17 cellular contexts compared by ENCODE assay signal in genomic region chr10:133527779-133528271, GRCh38. TPM values are rescaled to one million over a fixed set of nuclear protein-coding genes. Genes with fewer than 3 reads are reported as not detected.
DNase-seq lines count a peak whose midpoint lies in the region; TF ChIP-seq lines count a peak whose summit lies in the region.
"Had no signal": no experiment of that assay in that cellular context is flagged by ENCODE, and none has a peak within 500 bp of the region (broad histone marks: within the 10 kb centered on the region; RNA-seq: fewer than 3 reads in every experiment).

No MANE protein-coding gene starts in this region.

- H3K27me3 Mint-ChIP-seq in type B pancreatic cell (no peaks in the 10 kb centered on the region), nephron progenitor cell (ENCODE audit: low read depth, poor library complexity) (no peaks in the 10 kb centered on the region)

- H3K4me3 ChIP-seq in BLaER1 (no peak overlapping the region), LNCaP clone FGC (ENCODE audit: low read depth, low read length) (peak overlapping the region; percentile 47), esophagus squamous epithelium (peak overlapping the region; percentile 27 to 57 (median 45)), prostate gland (peak overlapping the region; percentile 17 to 19)

- H3K27ac ChIP-seq in BLaER1 (no peak overlapping the region), esophagus squamous epithelium (peak overlapping the region in 3 of 4 donors; percentile 26 to 88 (median 78)), prostate gland (no peak overlapping the region)
- H3K27ac ChIP-seq: brain microvascular endothelial cell, C4-2B, epithelial cell of prostate had no signal

- DNase-seq in LNCaP clone FGC (ENCODE audit: low read depth) (peak; percentile 44), esophagus squamous epithelium (lab: John Stamatoyannopoulos, UW) (no peak), prostate gland (ENCODE audit: low spot score) (no peak), posterior vena cava (ENCODE audit: low spot score) (no peak), type B pancreatic cell (ENCODE audit: extremely low spot score, unreplicated experiment) (no peak), NCI-H187 (lab: John Stamatoyannopoulos, UW) (no peak), nephron progenitor cell (no peak)
- DNase-seq: activated CD4-positive, alpha-beta T cell treated with anti-CD3 and anti-CD28 coated beads, Interleukin-2, amount 10 ng/mL, durations not matched to agents 24 days and 14 days; brain microvascular endothelial cell; NCI-H1048; NCI-H510A treated with DMSO at 0.1 percent for 48 hours; stimulated activated naive CD4-positive, alpha-beta T cell treated with Interleukin-2 at 50 U/mL for 16 hours had no signal

- no peaks in the 10 kb centered on the region for H3K4me1 Mint-ChIP-seq in type B pancreatic cell (ENCODE audit: unreplicated experiment)
- no peaks in the 10 kb centered on the region for H3K4me1 Mint-ChIP-seq in nephron progenitor cell
- H3K4me1 Mint-ChIP-seq: mesothelial cell of epicardium had no signal

- H3K9ac ChIP-seq in BLaER1, result no peak overlapping the region

- H3K36me3 ChIP-seq in BLaER1 (no peaks in the 10 kb centered on the region), esophagus squamous epithelium (peaks cover 0 to 12% (median 0%) of the 10 kb centered on the region in 3 donors), prostate gland (no peaks in the 10 kb centered on the region)
- H3K36me3 ChIP-seq: brain microvascular endothelial cell had no signal

- intact Hi-C loops in esophagus squamous epithelium (cut with DNase I), result no loop called here
- intact Hi-C loops in prostate gland (cut with DNase I), result no loop called here
- intact Hi-C loops in posterior vena cava (cut with DNase I), result no loop called here

- H3K4me3 Mint-ChIP-seq in type B pancreatic cell (no peak overlapping the region), nephron progenitor cell (no peak overlapping the region)
- H3K4me3 Mint-ChIP-seq: activated CD4-positive, alpha-beta T cell treated with anti-CD3 and anti-CD28 coated beads, Interleukin-2, amount 10 ng/mL, durations not matched to agents 24 days and 14 days; mesothelial cell of epicardium had no signal

- H3K9me3 ChIP-seq in BLaER1, result peaks cover 15% of the 10 kb centered on the region
- peaks cover 0 to 18% (median 0%) of the 10 kb centered on the region in 3 donors for H3K9me3 ChIP-seq in esophagus squamous epithelium
- H3K9me3 ChIP-seq in prostate gland, result no peaks in the 10 kb centered on the region

- WGBS in esophagus squamous epithelium, 2 donors, result 4 to 17% methylated on average over 5 to 34 of the region's 50 CpGs
- 50% methylated on average over 50 of the region's 50 CpGs for WGBS in prostate gland

- TF ChIP-seq POLR2A in esophagus squamous epithelium (IDR thresholded peaks at IDR 0.05) (no peak), prostate gland (IDR thresholded peaks at IDR 0.05) (no peak)

- H3K36me3 Mint-ChIP-seq in type B pancreatic cell (no peaks in the 10 kb centered on the region), nephron progenitor cell (ENCODE audit: low read depth) (no peaks in the 10 kb centered on the region)

- no peaks in the 10 kb centered on the region for H3K27me3 ChIP-seq in BLaER1
- H3K27me3 ChIP-seq in esophagus squamous epithelium, result peaks cover 0 to 52% (median 11%) of the 10 kb centered on the region in 4 donors
- no peaks in the 10 kb centered on the region for H3K27me3 ChIP-seq in prostate gland (replicated peaks; ENCODE audit: insufficient read depth)

- TF ChIP-seq CTCF in LNCaP clone FGC (IDR thresholded peaks at IDR 0.05; ENCODE audit: control insufficient read depth, extremely low read depth, insufficient read depth) (no peak), esophagus squamous epithelium (IDR thresholded peaks at IDR 0.05) (no peak), prostate gland (IDR thresholded peaks at IDR 0.05) (no peak), type B pancreatic cell (conservative IDR thresholded peaks at IDR 0.05) (no peak), nephron progenitor cell (IDR thresholded peaks at IDR 0.05) (no peak)

- H3K9me3 Mint-ChIP-seq in type B pancreatic cell (no peaks in the 10 kb centered on the region), nephron progenitor cell (peaks cover 83% of the 10 kb centered on the region)
- H3K9me3 Mint-ChIP-seq: activated CD4-positive, alpha-beta T cell treated with anti-CD3 and anti-CD28 coated beads, Interleukin-2, amount 10 ng/mL, durations not matched to agents 24 days and 14 days had no signal

- H3K27ac Mint-ChIP-seq in type B pancreatic cell (no peak overlapping the region), nephron progenitor cell (no peak overlapping the region)
- H3K27ac Mint-ChIP-seq: activated CD4-positive, alpha-beta T cell treated with anti-CD3 and anti-CD28 coated beads, Interleukin-2, amount 10 ng/mL, durations not matched to agents 24 days and 14 days; activated T-helper 2 cell treated with anti-CD3 and anti-CD28 coated beads, Interferon-gamma antibody, Interleukin-2, Interleukin-4, amounts not matched to agents 10 μg/mL and 5 μg/mL and 100 μg/mL, durations not matched to agents 14 hours and 24 hours and 36 hours; mesothelial cell of epicardium had no signal

- 0 out of 2 replicates have a peak overlapping the region, but pooled peaks have one; percentile 89 for H3K4me2 ChIP-seq in BLaER1

- H4K20me1 ChIP-seq in BLaER1, result no peaks in the 10 kb centered on the region

- H3K4me1 ChIP-seq in BLaER1 (peaks cover 37% of the 10 kb centered on the region), esophagus squamous epithelium (peaks cover 10 to 46% (median 15%) of the 10 kb centered on the region in 3 donors), prostate gland (replicated peaks) (no peaks in the 10 kb centered on the region)

RNA-seq across cellular contexts. Expression of gene CYP2E1, which starts 0.7 kb away (rescaled TPM):
- total RNA-seq in esophagus squamous epithelium (10 to 100 TPM in 2 of 4 donors, 1 to 10 TPM in 2; 3.1 to 26.9 (median 10.5) TPM), prostate gland (1 to 10 TPM; 3.7 to 8.1 TPM), posterior vena cava (1 to 10 TPM; 2.1 to 2.9 TPM), type B pancreatic cell (ENCODE audit: low replicate concordance) (0.53 and 0.62 TPM in 2 replicates)

RNA-seq across cellular contexts. Expression of gene SYCE1, which starts 37.6 kb away (rescaled TPM):
- total RNA-seq in esophagus squamous epithelium (1 to 10 TPM in 1 of 4 donors, not detected in 3; 1.8 TPM), prostate gland (10 to 100 TPM in 1 of 2 donors, 1 to 10 TPM in 1; 1.7 to 12.3 TPM), posterior vena cava (under 1 TPM; 0.51 to 0.76 TPM), type B pancreatic cell (ENCODE audit: low replicate concordance) (not detected in 2 replicates)
- total RNA-seq: mesothelial cell of epicardium had no signal

Comparison
In these comparisons a context has a peak if more than half of its experiments do, and no peak if none do; other contexts are left out.
1. H3K27ac ChIP-seq: peak in esophagus squamous epithelium (3 of 4); none in BLaER1 (single experiment) and prostate gland (0 of 2).